In the genomic region with DNA sequence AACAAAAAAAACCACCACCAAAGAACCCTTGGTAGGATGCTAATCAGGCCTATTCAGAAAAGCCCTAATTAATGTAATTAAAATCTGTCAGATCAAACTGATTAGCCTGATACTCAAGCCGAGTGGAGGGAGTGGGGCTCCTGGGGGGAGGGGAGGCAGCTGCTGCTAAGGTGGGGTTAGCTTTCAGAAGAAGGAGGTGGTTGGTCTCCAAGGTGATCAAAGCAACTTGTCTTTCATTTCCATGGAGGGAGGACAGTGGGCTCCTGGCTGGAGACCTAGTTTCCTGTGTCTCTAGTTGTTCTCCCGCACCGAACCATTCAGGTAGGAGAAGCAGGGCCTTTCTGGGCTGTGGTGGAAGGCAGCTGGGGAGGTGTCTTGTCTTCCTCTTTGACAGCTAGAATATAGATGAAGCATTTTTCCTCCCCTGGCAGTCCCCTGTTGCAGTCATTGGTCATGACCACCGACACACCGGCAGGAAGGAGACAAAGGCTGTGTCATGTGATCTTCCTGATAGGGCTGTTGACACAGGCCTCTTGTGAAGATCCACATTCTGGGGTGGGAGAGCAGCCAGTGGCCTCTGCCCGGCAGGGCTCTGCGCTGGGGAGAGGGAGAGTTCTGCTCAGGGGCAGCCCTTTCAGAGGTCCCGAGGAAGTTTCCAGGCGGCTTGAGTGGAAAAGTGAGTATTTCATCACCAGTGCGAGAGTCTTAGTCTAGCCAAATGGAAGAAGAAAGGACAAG, we compare ENCODE assay signal across 1 cellular context.
TF ChIP-seq lines count a peak whose summit lies in the region.

No MANE protein-coding gene starts in this region.

TF ChIP-seq in K562, 482 proteins besides CTCF, POLR2A, EP300 and RAD21 (continued from another document and continues in another):
- TF ChIP-seq, protein P1, sequence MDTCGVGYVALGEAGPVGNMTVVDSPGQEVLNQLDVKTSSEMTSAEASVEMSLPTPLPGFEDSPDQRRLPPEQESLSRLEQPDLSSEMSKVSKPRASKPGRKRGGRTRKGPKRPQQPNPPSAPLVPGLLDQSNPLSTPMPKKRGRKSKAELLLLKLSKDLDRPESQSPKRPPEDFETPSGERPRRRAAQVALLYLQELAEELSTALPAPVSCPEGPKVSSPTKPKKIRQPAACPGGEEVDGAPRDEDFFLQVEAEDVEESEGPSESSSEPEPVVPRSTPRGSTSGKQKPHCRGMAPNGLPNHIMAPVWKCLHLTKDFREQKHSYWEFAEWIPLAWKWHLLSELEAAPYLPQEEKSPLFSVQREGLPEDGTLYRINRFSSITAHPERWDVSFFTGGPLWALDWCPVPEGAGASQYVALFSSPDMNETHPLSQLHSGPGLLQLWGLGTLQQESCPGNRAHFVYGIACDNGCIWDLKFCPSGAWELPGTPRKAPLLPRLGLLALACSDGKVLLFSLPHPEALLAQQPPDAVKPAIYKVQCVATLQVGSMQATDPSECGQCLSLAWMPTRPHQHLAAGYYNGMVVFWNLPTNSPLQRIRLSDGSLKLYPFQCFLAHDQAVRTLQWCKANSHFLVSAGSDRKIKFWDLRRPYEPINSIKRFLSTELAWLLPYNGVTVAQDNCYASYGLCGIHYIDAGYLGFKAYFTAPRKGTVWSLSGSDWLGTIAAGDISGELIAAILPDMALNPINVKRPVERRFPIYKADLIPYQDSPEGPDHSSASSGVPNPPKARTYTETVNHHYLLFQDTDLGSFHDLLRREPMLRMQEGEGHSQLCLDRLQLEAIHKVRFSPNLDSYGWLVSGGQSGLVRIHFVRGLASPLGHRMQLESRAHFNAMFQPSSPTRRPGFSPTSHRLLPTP (IDR thresholded peaks at IDR 0.05; ENCODE audit: borderline replicate concordance, extremely low read depth, insufficient read length) = no peak
- no peak for TF ChIP-seq ZNF561 (CRISPR knock-in tag; conservative IDR thresholded peaks at IDR 0.05)
- TF ChIP-seq, protein P2, sequence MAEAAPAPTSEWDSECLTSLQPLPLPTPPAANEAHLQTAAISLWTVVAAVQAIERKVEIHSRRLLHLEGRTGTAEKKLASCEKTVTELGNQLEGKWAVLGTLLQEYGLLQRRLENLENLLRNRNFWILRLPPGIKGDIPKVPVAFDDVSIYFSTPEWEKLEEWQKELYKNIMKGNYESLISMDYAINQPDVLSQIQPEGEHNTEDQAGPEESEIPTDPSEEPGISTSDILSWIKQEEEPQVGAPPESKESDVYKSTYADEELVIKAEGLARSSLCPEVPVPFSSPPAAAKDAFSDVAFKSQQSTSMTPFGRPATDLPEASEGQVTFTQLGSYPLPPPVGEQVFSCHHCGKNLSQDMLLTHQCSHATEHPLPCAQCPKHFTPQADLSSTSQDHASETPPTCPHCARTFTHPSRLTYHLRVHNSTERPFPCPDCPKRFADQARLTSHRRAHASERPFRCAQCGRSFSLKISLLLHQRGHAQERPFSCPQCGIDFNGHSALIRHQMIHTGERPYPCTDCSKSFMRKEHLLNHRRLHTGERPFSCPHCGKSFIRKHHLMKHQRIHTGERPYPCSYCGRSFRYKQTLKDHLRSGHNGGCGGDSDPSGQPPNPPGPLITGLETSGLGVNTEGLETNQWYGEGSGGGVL (CRISPR knock-in tag; IDR thresholded peaks at IDR 0.05) = no peak
- no peak for TF ChIP-seq SIRT6 (IDR thresholded peaks at IDR 0.05; ENCODE audit: low read depth, low read length)
- TF ChIP-seq RBM39 (optimal IDR thresholded peaks at IDR 0.05; ENCODE audit: low read depth, low read length) = no peak
- TF ChIP-seq CEBPB (tag; IDR thresholded peaks at IDR 0.05) = peak; percentile 64
- peak; percentile 53 to 55 for TF ChIP-seq NRF1 (conservative IDR thresholded peaks at IDR 0.05 in 1 of 2, IDR thresholded peaks at IDR 0.05 in 1 of 2)
- TF ChIP-seq SETDB1 (IDR thresholded peaks at IDR 0.05; ENCODE audit: low read length) = no peak
- TF ChIP-seq CBFA2T3 (IDR thresholded peaks at IDR 0.05) = peak; percentile 32; the same call in 1 of the 2 replicates
- TF ChIP-seq SMAD1 (IDR thresholded peaks at IDR 0.05; ENCODE audit: low read depth, low read length, partially characterized antibody) = no peak
- TF ChIP-seq YY1 (IDR thresholded peaks at IDR 0.05; ENCODE audit: borderline replicate concordance in 1 of 3, control insufficient read depth in 1 of 3, extremely low read depth in 1 of 3, insufficient read depth in 3 of 3, insufficient read length in 1 of 3, insufficient replicate concordance in 2 of 3, low read depth in 1 of 3, low read length in 2 of 3) = no peak
- TF ChIP-seq TRIM28 (IDR thresholded peaks at IDR 0.05) = no peak
- peak; percentile 96 to 98 for TF ChIP-seq FOXA3 (CRISPR knock-in tag; conservative IDR thresholded peaks at IDR 0.05 in 1 of 2, IDR thresholded peaks at IDR 0.05 in 1 of 2)
- peak; percentile 87 for TF ChIP-seq SOX6 (IDR thresholded peaks at IDR 0.05)
- TF ChIP-seq, protein P3, sequence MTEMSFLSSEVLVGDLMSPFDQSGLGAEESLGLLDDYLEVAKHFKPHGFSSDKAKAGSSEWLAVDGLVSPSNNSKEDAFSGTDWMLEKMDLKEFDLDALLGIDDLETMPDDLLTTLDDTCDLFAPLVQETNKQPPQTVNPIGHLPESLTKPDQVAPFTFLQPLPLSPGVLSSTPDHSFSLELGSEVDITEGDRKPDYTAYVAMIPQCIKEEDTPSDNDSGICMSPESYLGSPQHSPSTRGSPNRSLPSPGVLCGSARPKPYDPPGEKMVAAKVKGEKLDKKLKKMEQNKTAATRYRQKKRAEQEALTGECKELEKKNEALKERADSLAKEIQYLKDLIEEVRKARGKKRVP (CRISPR knock-in tag; IDR thresholded peaks at IDR 0.05) = 0 out of 2 replicates have a peak, but pooled peaks have one; percentile 19
- TF ChIP-seq, protein P4, sequence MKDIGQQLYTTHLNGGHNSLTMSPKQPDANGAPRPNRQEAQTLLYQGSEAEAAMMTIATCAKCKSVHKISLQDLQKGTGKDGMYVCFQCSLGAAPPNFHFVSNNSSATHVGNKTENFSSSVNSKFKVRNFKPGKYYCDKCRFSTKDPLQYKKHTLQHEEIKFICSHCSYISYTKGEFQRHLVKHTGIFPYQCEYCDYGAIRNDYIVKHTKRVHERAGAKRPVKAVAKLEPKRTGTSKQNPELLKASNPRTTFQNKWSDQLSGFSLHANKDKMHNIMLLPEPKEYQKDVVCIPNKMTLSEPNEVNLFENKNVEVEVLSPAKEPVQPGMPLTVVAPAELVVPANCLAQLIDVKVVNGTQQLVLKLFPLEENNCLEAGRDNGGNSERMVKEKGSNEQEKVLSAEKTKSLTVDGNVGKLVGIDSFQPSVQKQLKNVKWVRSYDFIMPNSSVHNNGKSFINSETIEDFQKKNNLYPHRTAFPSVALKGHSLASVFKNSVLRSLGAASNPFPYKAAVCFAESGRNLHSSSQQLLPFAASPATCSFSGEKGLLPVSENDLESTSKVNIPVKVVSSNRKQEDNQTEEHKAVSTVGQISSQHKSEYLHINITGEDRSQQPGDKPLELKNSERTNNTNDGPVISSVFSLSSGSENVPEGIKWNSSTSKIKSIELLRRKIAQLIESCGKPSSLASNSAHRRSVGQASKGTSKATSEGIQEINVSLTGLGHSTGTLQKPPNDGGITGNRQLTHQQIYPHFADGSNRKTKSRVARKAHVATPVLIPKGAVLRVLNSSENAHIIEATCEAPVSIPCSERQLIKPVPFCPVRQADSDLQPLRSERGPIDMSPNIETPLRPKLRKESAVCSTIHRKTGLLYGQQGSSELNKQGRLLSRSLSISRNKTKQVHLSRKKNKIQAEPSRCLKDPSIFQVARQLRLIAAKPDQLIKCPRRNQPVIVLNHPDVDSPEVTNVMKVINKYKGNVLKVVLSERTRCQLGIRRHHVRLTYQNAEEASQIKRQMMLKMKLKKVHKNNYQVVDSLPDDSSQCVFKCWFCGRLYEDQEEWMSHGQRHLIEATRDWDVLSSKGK (CRISPR knock-in tag; IDR thresholded peaks at IDR 0.05) = no peak
- no peak for TF ChIP-seq MYBL2 (IDR thresholded peaks at IDR 0.05; ENCODE audit: low read depth)
- TF ChIP-seq MYBL2 (CRISPR knock-in tag; IDR thresholded peaks at IDR 0.05; ENCODE audit: borderline replicate concordance) = no peak
- TF ChIP-seq RFX7 (CRISPR knock-in tag; IDR thresholded peaks at IDR 0.05) = no peak
- TF ChIP-seq, protein P5, sequence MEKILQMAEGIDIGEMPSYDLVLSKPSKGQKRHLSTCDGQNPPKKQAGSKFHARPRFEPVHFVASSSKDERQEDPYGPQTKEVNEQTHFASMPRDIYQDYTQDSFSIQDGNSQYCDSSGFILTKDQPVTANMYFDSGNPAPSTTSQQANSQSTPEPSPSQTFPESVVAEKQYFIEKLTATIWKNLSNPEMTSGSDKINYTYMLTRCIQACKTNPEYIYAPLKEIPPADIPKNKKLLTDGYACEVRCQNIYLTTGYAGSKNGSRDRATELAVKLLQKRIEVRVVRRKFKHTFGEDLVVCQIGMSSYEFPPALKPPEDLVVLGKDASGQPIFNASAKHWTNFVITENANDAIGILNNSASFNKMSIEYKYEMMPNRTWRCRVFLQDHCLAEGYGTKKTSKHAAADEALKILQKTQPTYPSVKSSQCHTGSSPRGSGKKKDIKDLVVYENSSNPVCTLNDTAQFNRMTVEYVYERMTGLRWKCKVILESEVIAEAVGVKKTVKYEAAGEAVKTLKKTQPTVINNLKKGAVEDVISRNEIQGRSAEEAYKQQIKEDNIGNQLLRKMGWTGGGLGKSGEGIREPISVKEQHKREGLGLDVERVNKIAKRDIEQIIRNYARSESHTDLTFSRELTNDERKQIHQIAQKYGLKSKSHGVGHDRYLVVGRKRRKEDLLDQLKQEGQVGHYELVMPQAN (IDR thresholded peaks at IDR 0.05; ENCODE audit: borderline replicate concordance) = no peak
- no peak for TF ChIP-seq IFI16 (CRISPR knock-in tag; IDR thresholded peaks at IDR 0.05)
- TF ChIP-seq CREBBP (IDR thresholded peaks at IDR 0.05; ENCODE audit: low read depth, low read length) = no peak
- no peak for TF ChIP-seq CEBPG (CRISPR knock-in tag; IDR thresholded peaks at IDR 0.05)
- TF ChIP-seq CEBPG (tag; conservative IDR thresholded peaks at IDR 0.05 in 1 of 2, IDR thresholded peaks at IDR 0.05 in 1 of 2) = peak in 1 of 2 experiments; percentile 56; a peak in 3 of 4 replicates
- TF ChIP-seq ZNF695 (CRISPR knock-in tag; IDR thresholded peaks at IDR 0.05) = no peak
- 0 out of 4 replicates have a peak, but pooled peaks of 1 of the 2 experiments have one; percentile 8 for TF ChIP-seq TRIM24 (IDR thresholded peaks at IDR 0.05)
- TF ChIP-seq, protein P6, sequence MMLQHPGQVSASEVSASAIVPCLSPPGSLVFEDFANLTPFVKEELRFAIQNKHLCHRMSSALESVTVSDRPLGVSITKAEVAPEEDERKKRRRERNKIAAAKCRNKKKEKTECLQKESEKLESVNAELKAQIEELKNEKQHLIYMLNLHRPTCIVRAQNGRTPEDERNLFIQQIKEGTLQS (IDR thresholded peaks at IDR 0.05) = peak; percentile 50; the same call in 1 of the 2 replicates
- TF ChIP-seq, protein P6 (CRISPR knock-in tag; conservative IDR thresholded peaks at IDR 0.05) = no peak
- TF ChIP-seq PHB (CRISPR knock-in tag; IDR thresholded peaks at IDR 0.05) = no peak
- no peak for TF ChIP-seq ZNF668 (CRISPR knock-in tag; IDR thresholded peaks at IDR 0.05)
- no peak for TF ChIP-seq ZC3H8 (IDR thresholded peaks at IDR 0.05)
- no peak for TF ChIP-seq SNRNP70 (optimal IDR thresholded peaks at IDR 0.05; ENCODE audit: low read depth, low read length)
- TF ChIP-seq, protein P7, sequence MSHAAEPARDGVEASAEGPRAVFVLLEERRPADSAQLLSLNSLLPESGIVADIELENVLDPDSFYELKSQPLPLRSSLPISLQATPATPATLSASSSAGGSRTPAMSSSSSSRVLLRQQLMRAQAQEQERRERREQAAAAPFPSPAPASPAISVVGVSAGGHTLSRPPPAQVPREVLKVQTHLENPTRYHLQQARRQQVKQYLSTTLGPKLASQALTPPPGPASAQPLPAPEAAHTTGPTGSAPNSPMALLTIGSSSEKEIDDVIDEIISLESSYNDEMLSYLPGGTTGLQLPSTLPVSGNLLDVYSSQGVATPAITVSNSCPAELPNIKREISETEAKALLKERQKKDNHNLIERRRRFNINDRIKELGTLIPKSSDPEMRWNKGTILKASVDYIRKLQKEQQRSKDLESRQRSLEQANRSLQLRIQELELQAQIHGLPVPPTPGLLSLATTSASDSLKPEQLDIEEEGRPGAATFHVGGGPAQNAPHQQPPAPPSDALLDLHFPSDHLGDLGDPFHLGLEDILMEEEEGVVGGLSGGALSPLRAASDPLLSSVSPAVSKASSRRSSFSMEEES (CRISPR knock-in tag; IDR thresholded peaks at IDR 0.05) = peak; percentile 96
- no peak for TF ChIP-seq ESRRA (IDR thresholded peaks at IDR 0.05; ENCODE audit: borderline replicate concordance, low read depth)
- TF ChIP-seq, protein P8, sequence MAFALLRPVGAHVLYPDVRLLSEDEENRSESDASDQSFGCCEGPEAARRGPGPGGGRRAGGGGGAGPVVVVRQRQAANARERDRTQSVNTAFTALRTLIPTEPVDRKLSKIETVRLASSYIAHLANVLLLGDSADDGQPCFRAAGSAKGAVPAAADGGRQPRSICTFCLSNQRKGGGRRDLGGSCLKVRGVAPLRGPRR (CRISPR knock-in tag; IDR thresholded peaks at IDR 0.05) = no peak
- no peak for TF ChIP-seq NCOA6 (IDR thresholded peaks at IDR 0.05)
- TF ChIP-seq TCF3 (CRISPR knock-in tag; IDR thresholded peaks at IDR 0.05) = peak; percentile 38; the same call in 1 of the 2 replicates
- 0 out of 2 replicates have a peak, but pooled peaks have one; percentile 23 for TF ChIP-seq ZBTB17 (CRISPR knock-in tag; IDR thresholded peaks at IDR 0.05)
- TF ChIP-seq, protein P9, sequence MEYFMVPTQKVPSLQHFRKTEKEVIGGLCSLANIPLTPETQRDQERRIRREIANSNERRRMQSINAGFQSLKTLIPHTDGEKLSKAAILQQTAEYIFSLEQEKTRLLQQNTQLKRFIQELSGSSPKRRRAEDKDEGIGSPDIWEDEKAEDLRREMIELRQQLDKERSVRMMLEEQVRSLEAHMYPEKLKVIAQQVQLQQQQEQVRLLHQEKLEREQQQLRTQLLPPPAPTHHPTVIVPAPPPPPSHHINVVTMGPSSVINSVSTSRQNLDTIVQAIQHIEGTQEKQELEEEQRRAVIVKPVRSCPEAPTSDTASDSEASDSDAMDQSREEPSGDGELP (CRISPR knock-in tag; IDR thresholded peaks at IDR 0.05; ENCODE audit: borderline replicate concordance) = 0 out of 2 replicates have a peak, but pooled peaks have one; percentile 25
- TF ChIP-seq ETV1 (tag; conservative IDR thresholded peaks at IDR 0.05; ENCODE audit: low read depth) = peak; percentile 57
- TF ChIP-seq CBX2 (IDR thresholded peaks at IDR 0.05; ENCODE audit: insufficient read depth, low read length, poor library complexity, severe bottlenecking) = no peak
- TF ChIP-seq KHSRP (IDR thresholded peaks at IDR 0.05) = no peak
- peak in 1 of 2 experiments; percentile 16; a peak in 1 of 4 replicates for TF ChIP-seq RCOR1 (IDR thresholded peaks at IDR 0.05; ENCODE audit: borderline replicate concordance in 1 of 2, low read depth in 2 of 2, low read length in 2 of 2)
- TF ChIP-seq CBFA2T2 (conservative IDR thresholded peaks at IDR 0.05) = peak; percentile 37; the same call in 1 of the 2 replicates
- peak; percentile 48; the same call in 1 of the 2 replicates for TF ChIP-seq ARID1B (IDR thresholded peaks at IDR 0.05)
